8 cellular contexts compared by ENCODE assay signal in genomic region chr7:2242541-2243482, GRCh38. TPM values are rescaled to one million over a fixed set of nuclear protein-coding genes. Genes with fewer than 3 reads are reported as not detected.
DNase-seq lines count a peak whose midpoint lies in the region; ATAC-seq, FAIRE-seq and TF ChIP-seq lines count a peak whose summit lies in the region.

No MANE protein-coding gene starts in this region.

- in situ Hi-C loops in SK-MEL-5 (cut with HindIII; ENCODE audit: low pct_unique_long_range_greater_than_20kb, low sequenced_read_pairs): no loop called here

- TF ChIP-seq CTCF in D721Med (IDR thresholded peaks at IDR 0.05; ENCODE audit: insufficient read depth, missing control alignments): no peak

- ATAC-seq in HG03159 (IDR thresholded peaks at IDR 0.05; ENCODE audit: unreplicated experiment) (peak; percentile 12), naive B cell (ENCODE audit: low read depth in 2 of 2) (peak; percentile 47 to 50)

- no peak for FAIRE-seq in D721Med (lab: Jason Lieb, UNC)

- H3K4me1 Mint-ChIP-seq in dendritic cell treated with granulocyte-macrophage colony-stimulating factor and Interleukin-4, amounts not matched to agents 40 ng/mL and 50 ng/mL, for 4 days (ENCODE audit: low read depth): peaks cover 89% of the 10 kb centered on the region
- H3K4me1 Mint-ChIP-seq in naive B cell: peaks cover 31 to 67% (median 62%) of the 10 kb centered on the region in 3 donors

- H3K27me3 Mint-ChIP-seq in dendritic cell treated with granulocyte-macrophage colony-stimulating factor and Interleukin-4, amounts not matched to agents 40 ng/mL and 50 ng/mL, for 4 days: no peaks in the 10 kb centered on the region
- H3K27me3 Mint-ChIP-seq in naive B cell: no peaks in the 10 kb centered on the region

- H3K9me3 Mint-ChIP-seq in dendritic cell treated with granulocyte-macrophage colony-stimulating factor and Interleukin-4, amounts not matched to agents 40 ng/mL and 50 ng/mL, for 4 days: no peaks in the 10 kb centered on the region
- H3K9me3 Mint-ChIP-seq in naive B cell: no peaks in the 10 kb centered on the region

- peak overlapping the region; percentile 90 for H3K27ac Mint-ChIP-seq in dendritic cell treated with granulocyte-macrophage colony-stimulating factor and Interleukin-4, amounts not matched to agents 40 ng/mL and 50 ng/mL, for 4 days
- peak overlapping the region; percentile 91 to 97 (median 94) for H3K27ac Mint-ChIP-seq in naive B cell

- DNase-seq in NCI-H2107 treated with DMSO at 0.1 percent for 48 hours (lab: John Stamatoyannopoulos, UW; ENCODE audit: unreplicated experiment) (peak; percentile 12), NCI-H2107 (lab: John Stamatoyannopoulos, UW) (no peak), SK-MEL-5 (ENCODE audit: low read depth, low spot score) (peak; percentile 54), naive B cell (no peak), KG1 (lab: John Stamatoyannopoulos, UW) (no peak), D721Med (ENCODE audit: insufficient read length, low spot score) (no peak)

- intact Hi-C loops in dendritic cell treated with granulocyte-macrophage colony-stimulating factor and Interleukin-4, amounts not matched to agents 40 ng/mL and 50 ng/mL, for 4 days (cut with micrococcal nuclease): no loop called here

- peaks cover 48% of the 10 kb centered on the region for H3K36me3 Mint-ChIP-seq in dendritic cell treated with granulocyte-macrophage colony-stimulating factor and Interleukin-4, amounts not matched to agents 40 ng/mL and 50 ng/mL, for 4 days (ENCODE audit: low read depth)
- H3K36me3 Mint-ChIP-seq in naive B cell: no peaks in the 10 kb centered on the region

- peak overlapping the region; percentile 91 for H3K4me3 Mint-ChIP-seq in dendritic cell treated with granulocyte-macrophage colony-stimulating factor and Interleukin-4, amounts not matched to agents 40 ng/mL and 50 ng/mL, for 4 days
- H3K4me3 Mint-ChIP-seq in naive B cell: peak overlapping the region; percentile 90 to 98 (median 96)

RNA-seq across cellular contexts. Expression of gene NUDT1, which starts 0.8 kb away (rescaled TPM):
- total RNA-seq in SK-MEL-5 (2014; rRNA removed; shearing (Covaris generic)): 45.4 and 48.7 TPM in 2 replicates
- 39.9 and 62.9 TPM in 2 replicates for polyA plus RNA-seq in SK-MEL-5 (2015; cell fraction: cytosol; rRNA removed)
- polyA plus RNA-seq in SK-MEL-5 (2015; cell fraction: nucleus; rRNA removed): 57.5 and 67.0 TPM in 2 replicates
- 10 to 100 TPM; 50.8 to 78.8 (median 59.4) TPM for polyA plus RNA-seq in naive B cell (ENCODE audit: low read depth in 6 of 6)

RNA-seq across cellular contexts. Expression of gene MRM2, which starts 0.8 kb away (rescaled TPM):
- 34.3 and 49.2 TPM in 2 replicates for total RNA-seq in SK-MEL-5 (2014; rRNA removed; shearing (Covaris generic))
- 50.5 and 53.1 TPM in 2 replicates for polyA plus RNA-seq in SK-MEL-5 (2015; cell fraction: cytosol; rRNA removed)
- 25.8 and 30.4 TPM in 2 replicates for polyA plus RNA-seq in SK-MEL-5 (2015; cell fraction: nucleus; rRNA removed)
- polyA plus RNA-seq in naive B cell (ENCODE audit: low read depth in 6 of 6): 10 to 100 TPM; 29.2 to 64.2 (median 46.1) TPM

RNA-seq across cellular contexts. Expression of gene MAD1L1, which starts 10.1 kb away (rescaled TPM):
- total RNA-seq in SK-MEL-5 (2014; rRNA removed; shearing (Covaris generic)): 192 and 204 TPM in 2 replicates
- 234 and 246 TPM in 2 replicates for polyA plus RNA-seq in SK-MEL-5 (2015; cell fraction: cytosol; rRNA removed)
- 64.0 and 89.2 TPM in 2 replicates for polyA plus RNA-seq in SK-MEL-5 (2015; cell fraction: nucleus; rRNA removed)
- polyA plus RNA-seq in naive B cell (ENCODE audit: low read depth in 6 of 6): 100 to 1,000 TPM; 109 to 209 (median 158) TPM

Comparison
In these comparisons a context has a peak if more than half of its experiments do, and no peak if none do; other contexts are left out.
1. DNase-seq: peak in NCI-H2107 treated with DMSO at 0.1 percent for 48 hours (single experiment) and SK-MEL-5 (single experiment); none in NCI-H2107 (single experiment), naive B cell (single experiment), KG1 (single experiment) and D721Med (single experiment).